1 cellular context compared by ENCODE assay signal in genomic region chr16:67226804-67227566, GRCh38.
A peak's percentile ranks its signal among the peaks of the same experiment; 100 is the strongest.
TF ChIP-seq lines count a peak whose summit lies in the region.

Gene TMEM208 (plus strand): TSS chr16:67227130. CDS start chr16:67227219, 89 bp downstream.

TF ChIP-seq in K562, 482 proteins besides CTCF, POLR2A, EP300 and RAD21 (continued from another document and continues in another):
- TF ChIP-seq ARID4B (CRISPR knock-in tag; IDR thresholded peaks at IDR 0.05) (peak; percentile 99), NCOA4 (IDR thresholded peaks at IDR 0.05; ENCODE audit: partially characterized antibody) (no peak), KDM2B (CRISPR knock-in tag; IDR thresholded peaks at IDR 0.05) (no peak), FOXJ2 (tag; IDR thresholded peaks at IDR 0.05) (0 out of 2 replicates have a peak, but pooled peaks have one; percentile 31), ARHGAP35 (IDR thresholded peaks at IDR 0.05; ENCODE audit: partially characterized antibody) (no peak), CC2D1A (IDR thresholded peaks at IDR 0.05) (no peak; the same call in 1 of the 2 replicates), ADNP (tag; IDR thresholded peaks at IDR 0.05) (no peak), GATA2 (CRISPR knock-in tag; IDR thresholded peaks at IDR 0.05) (no peak), SRSF7 (optimal IDR thresholded peaks at IDR 0.05; ENCODE audit: low read depth, low read length) (no peak), ZNF24 (IDR thresholded peaks at IDR 0.05) (no peak), SRSF9 (IDR thresholded peaks at IDR 0.05; ENCODE audit: borderline replicate concordance, low read depth, low read length) (no peak), SIX5 (IDR thresholded peaks at IDR 0.05; ENCODE audit: borderline replicate concordance in 1 of 2, insufficient read depth in 1 of 2, low read depth in 1 of 2, low read length in 2 of 2) (peak; percentile 92 to 93), ZNF586 (CRISPR knock-in tag; conservative IDR thresholded peaks at IDR 0.05) (no peak), SMARCC2 (IDR thresholded peaks at IDR 0.05; ENCODE audit: low read depth) (no peak), ZMIZ1 (IDR thresholded peaks at IDR 0.05; ENCODE audit: low read depth in 2 of 2, low read length in 2 of 2) (0 out of 4 replicates have a peak, but pooled peaks of 1 of the 2 experiments have one; percentile 8), CBX8 (IDR thresholded peaks at IDR 0.05; ENCODE audit: borderline replicate concordance, extremely low read depth, low read depth, low read length, poor library complexity, severe bottlenecking) (no peak), THRAP3 (IDR thresholded peaks at IDR 0.05; ENCODE audit: borderline replicate concordance) (no peak; the same call in 1 of the 2 replicates), SMAD4 (CRISPR knock-in tag; conservative IDR thresholded peaks at IDR 0.05) (no peak), CEBPZ (IDR thresholded peaks at IDR 0.05; ENCODE audit: borderline replicate concordance, low read depth, low read length) (no peak), NFE2L1 (tag; IDR thresholded peaks at IDR 0.05; ENCODE audit: borderline replicate concordance, low read depth) (no peak), TAF7 (tag; IDR thresholded peaks at IDR 0.05) (no peak), E2F6 (IDR thresholded peaks at IDR 0.05; ENCODE audit: borderline replicate concordance in 1 of 2, extremely low read depth in 1 of 2, insufficient read depth in 1 of 2, insufficient read length in 1 of 2, low read depth in 1 of 2, low read length in 1 of 2, poor library complexity in 1 of 2, severe bottlenecking in 1 of 2) (no peak), MTF1 (CRISPR knock-in tag; IDR thresholded peaks at IDR 0.05; ENCODE audit: borderline replicate concordance) (no peak), NR2C1 (IDR thresholded peaks at IDR 0.05) (peak; percentile 76), NR2C1 (tag; IDR thresholded peaks at IDR 0.05) (peak; percentile 86), HES1 (IDR thresholded peaks at IDR 0.05; ENCODE audit: low read depth) (no peak), ZBTB49 (CRISPR knock-in tag; IDR thresholded peaks at IDR 0.05; ENCODE audit: borderline replicate concordance) (no peak), ZFX (CRISPR knock-in tag; IDR thresholded peaks at IDR 0.05) (peak; percentile 88), ZNF695 (CRISPR knock-in tag; IDR thresholded peaks at IDR 0.05) (no peak), TSC22D4 (tag; IDR thresholded peaks at IDR 0.05) (no peak), ZNF134 (CRISPR knock-in tag; conservative IDR thresholded peaks at IDR 0.05) (no peak), MBD1 (CRISPR knock-in tag; IDR thresholded peaks at IDR 0.05) (no peak), PRPF4 (IDR thresholded peaks at IDR 0.05; ENCODE audit: insufficient read depth, low read depth, low read length, poor library complexity, severe bottlenecking) (no peak), NELFE (IDR thresholded peaks at IDR 0.05; ENCODE audit: insufficient read depth, insufficient read length) (no peak), TCF7L2 (IDR thresholded peaks at IDR 0.05; ENCODE audit: low read depth, low read length) (no peak), CBFB (CRISPR knock-in tag; IDR thresholded peaks at IDR 0.05) (peak; percentile 90), HMBOX1 (IDR thresholded peaks at IDR 0.05) (no peak), HMG20B (CRISPR knock-in tag; IDR thresholded peaks at IDR 0.05) (no peak), HNRNPUL1 (IDR thresholded peaks at IDR 0.05; ENCODE audit: low read length) (no peak), ZNF785 (CRISPR knock-in tag; IDR thresholded peaks at IDR 0.05) (no peak), ZNF12 (CRISPR knock-in tag; IDR thresholded peaks at IDR 0.05) (no peak), FOXP4 (CRISPR knock-in tag; IDR thresholded peaks at IDR 0.05; ENCODE audit: borderline replicate concordance) (no peak)
